19 cellular contexts compared by ENCODE assay signal in genomic region chr6:134003542-134003951, GRCh38. TPM values are rescaled to one million over a fixed set of nuclear protein-coding genes. Genes with fewer than 3 reads are reported as not detected.
DNase-seq lines count a peak whose midpoint lies in the region; FAIRE-seq and TF ChIP-seq lines count a peak whose summit lies in the region.
"Had no signal": no experiment of that assay in that cellular context is flagged by ENCODE, and none has a peak within 500 bp of the region (broad histone marks: within the 10 kb centered on the region; RNA-seq: fewer than 3 reads in every experiment).

No MANE protein-coding gene starts in this region.

- no peak for TF ChIP-seq POLR2A in suprapubic skin (IDR thresholded peaks at IDR 0.05)

- no peaks in the 10 kb centered on the region for H3K9me3 ChIP-seq in suprapubic skin
- no peaks in the 10 kb centered on the region for H3K9me3 ChIP-seq in small intestine (ENCODE audit: control insufficient read depth, low read depth)
- H3K9me3 ChIP-seq: left ventricle myocardium inferior, Peyer's patch had no signal

- H3K36me3 ChIP-seq in suprapubic skin (no peaks in the 10 kb centered on the region), small intestine (ENCODE audit: control insufficient read depth in 2 of 2, insufficient read depth in 2 of 2, low read length in 2 of 2) (no peaks in the 10 kb centered on the region)
- H3K36me3 ChIP-seq: Peyer's patch had no signal

- H3K27ac ChIP-seq in dorsolateral prefrontal cortex (peak overlapping the region in 53 of 59 donors; percentile 0 to 82 (median 62)), suprapubic skin (peak overlapping the region; percentile 17), small intestine (ENCODE audit: low read depth in 1 of 2, low read length in 1 of 2) (no peak overlapping the region)
- H3K27ac ChIP-seq: 22Rv1, epithelial cell of prostate, hepatocyte, left ventricle myocardium inferior, Peyer's patch had no signal

- intact Hi-C loops in dorsolateral prefrontal cortex (cut with DNase I): no loop called here

- TF ChIP-seq CTCF in dorsolateral prefrontal cortex (IDR thresholded peaks at IDR 0.05 in 54 of 56, conservative IDR thresholded peaks at IDR 0.05 in 2 of 56; ENCODE audit: low read depth in 1 of 56, partially characterized antibody in 56 of 56) (no peak), suprapubic skin (IDR thresholded peaks at IDR 0.05) (no peak)

- H3K4me3 ChIP-seq in dorsolateral prefrontal cortex (peak overlapping the region in 6 of 59 donors; percentile 6 to 21 (median 10)), suprapubic skin (no peak overlapping the region), small intestine (ENCODE audit: low read depth in 1 of 2, low read length in 2 of 2) (no peak overlapping the region)
- H3K4me3 ChIP-seq: hepatocyte, left ventricle myocardium inferior, Peyer's patch had no signal

- DNase-seq in DMS53 (lab: John Stamatoyannopoulos, UW) (peak; percentile 47), DMS53 treated with DMSO at 0.1 percent for 48 hours (lab: John Stamatoyannopoulos, UW; ENCODE audit: unreplicated experiment) (no peak), NCI-H345 treated with DMSO at 0.1 percent for 48 hours (lab: John Stamatoyannopoulos, UW; ENCODE audit: unreplicated experiment) (peak; percentile 77), dorsolateral prefrontal cortex (no peak), suprapubic skin (ENCODE audit: low spot score in 2 of 2) (no peak), HTR-8/SVneo (ENCODE audit: insufficient read length, low spot score) (no peak), NCI-H446 (lab: John Stamatoyannopoulos, UW) (no peak), small intestine (no peak)
- DNase-seq: activated CD4-positive, alpha-beta T cell treated with anti-CD3 and anti-CD28 coated beads for 1 hour; activated T-cell treated with anti-CD3 and anti-CD28 coated beads for 4 hours; left ventricle myocardium inferior; natural killer cell; NCI-H1694 treated with DMSO at 0.1 percent for 48 hours; Peyer's patch; T-helper 1 cell had no signal

- peaks cover 5% of the 10 kb centered on the region for H3K4me1 ChIP-seq in suprapubic skin
- H3K4me1 ChIP-seq in small intestine (ENCODE audit: control insufficient read depth in 2 of 2, insufficient read depth in 1 of 2, low read depth in 1 of 2, low read length in 1 of 2): peaks cover 0 to 3% of the 10 kb centered on the region in 2 donors
- H3K4me1 ChIP-seq: Peyer's patch had no signal

- FAIRE-seq in HTR-8/SVneo (lab: Jason Lieb, UNC) (no peak), small intestine (lab: Jason Lieb, UNC) (no peak)
- FAIRE-seq: GM19239 had no signal

- TF ChIP-seq EP300 in suprapubic skin (IDR thresholded peaks at IDR 0.05): no peak

- H3K27me3 ChIP-seq in dorsolateral prefrontal cortex (no peaks in the 10 kb centered on the region), suprapubic skin (no peaks in the 10 kb centered on the region), small intestine (ENCODE audit: control insufficient read depth in 2 of 2, insufficient read depth in 2 of 2, low read length in 2 of 2) (no peaks in the 10 kb centered on the region)
- H3K27me3 ChIP-seq: hepatocyte, Peyer's patch had no signal

- WGBS in suprapubic skin: 67% methylated on average over 5 of the region's 5 CpGs
- 75 to 87% (median 84%) methylated on average over 5 of the region's 5 CpGs for whole genome bisulfite sequencing in small intestine, 3 donors

RNA-seq across cellular contexts. Expression of gene SLC2A12, which starts 48.9 kb away (rescaled TPM):
- 10 to 100 TPM in 45 of 120 experiments, 1 to 10 TPM in 75; 5.7 to 16.8 (median 9.4) TPM for total RNA-seq in dorsolateral prefrontal cortex
- 10 to 100 TPM in 1 of 4 donors, 1 to 10 TPM in 3; 3.5 to 12.7 (median 8.2) TPM for total RNA-seq in suprapubic skin
- 1 to 10 TPM in 2 of 3 donors, under 1 TPM in 1; 0.39 to 1.6 (median 1.1) TPM for polyA plus RNA-seq in small intestine

RNA-seq across cellular contexts. Expression of gene TBPL1, which starts 50.5 kb away (rescaled TPM):
- 10 to 100 TPM; 23.9 to 70.4 (median 49.9) TPM for total RNA-seq in dorsolateral prefrontal cortex
- 10 to 100 TPM; 10.2 to 15.3 (median 13.7) TPM for total RNA-seq in suprapubic skin
- polyA plus RNA-seq in small intestine: 10 to 100 TPM; 17.4 to 31.1 (median 29.5) TPM

Comparison
In these comparisons a context has a peak if more than half of its experiments do, and no peak if none do; other contexts are left out.
1. DNase-seq: peak in DMS53 (single experiment) and NCI-H345 treated with DMSO at 0.1 percent for 48 hours (single experiment); none in DMS53 treated with DMSO at 0.1 percent for 48 hours (single experiment), dorsolateral prefrontal cortex (0 of 10), suprapubic skin (0 of 2), HTR-8/SVneo (single experiment), NCI-H446 (0 of 2) and small intestine (single experiment).
2. H3K27ac ChIP-seq: peak in dorsolateral prefrontal cortex (53 of 59) and suprapubic skin (single experiment); none in small intestine (0 of 2).